ENCODE assay signal across 8 cellular contexts in the genomic region with DNA sequence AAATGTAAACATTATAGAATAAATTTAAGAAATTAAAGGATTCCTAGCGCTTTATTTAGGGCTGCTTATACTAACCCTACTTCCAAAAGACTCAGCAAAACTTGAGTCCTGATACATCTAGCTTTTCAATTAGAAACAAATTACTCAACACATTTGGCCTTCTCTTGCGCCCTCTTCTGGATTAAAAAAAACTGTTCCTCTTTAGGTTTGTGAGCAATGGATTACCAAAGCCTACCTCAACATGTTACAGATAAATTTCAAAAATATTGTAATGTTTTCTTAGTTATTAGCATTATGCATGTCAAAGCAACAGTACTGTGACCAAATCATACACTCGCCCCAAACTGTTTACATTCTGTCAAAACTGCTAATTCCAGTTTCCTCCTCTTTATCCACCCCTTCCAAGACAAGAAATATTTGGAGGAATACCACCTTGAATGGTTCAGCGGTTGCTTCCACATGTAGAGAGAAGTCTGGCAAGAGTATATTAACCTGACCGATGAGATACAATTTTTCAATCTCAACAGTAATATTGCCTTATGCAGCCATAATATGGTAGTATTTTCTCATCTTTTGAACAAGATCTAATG. TPM values are rescaled to one million over a fixed set of nuclear protein-coding genes. Genes with fewer than 3 reads are reported as not detected.
DNase-seq lines count a peak whose midpoint lies in the region; ATAC-seq and TF ChIP-seq lines count a peak whose summit lies in the region.

No MANE protein-coding gene starts in this region.

- no peak overlapping the region for H3K56ac ChIP-seq in H9 (ENCODE audit: insufficient read length, low read depth, low read length)

- no peak overlapping the region for H3K18ac ChIP-seq in H9 (ENCODE audit: insufficient read length, low read depth, low read length)

- H3K27ac ChIP-seq in H9 (ENCODE audit: insufficient read length, low read depth, low read length): no peak overlapping the region

- H3K4me1 ChIP-seq in H9 (ENCODE audit: insufficient read depth, low read length): no peaks in the 10 kb centered on the region; the same call in 1 of the 2 replicates

- H3K9me3 ChIP-seq in H9 (ENCODE audit: control insufficient read depth, low read depth, low read length): no peaks in the 10 kb centered on the region

- peak overlapping the region; percentile 54 for H3K4me2 ChIP-seq in H9 (ENCODE audit: insufficient read depth, insufficient read length, low read length)

- H4K20me1 ChIP-seq in H9 (ENCODE audit: control insufficient read depth, insufficient read depth, insufficient read length): no peaks in the 10 kb centered on the region

- no peak overlapping the region for H3K14ac ChIP-seq in H9 (ENCODE audit: insufficient read depth, low read length)

- no peak overlapping the region for H2BK20ac ChIP-seq in H9 (ENCODE audit: low read depth, low read length, poor library complexity, severe bottlenecking)

- H3K79me1 ChIP-seq in H9 (ENCODE audit: insufficient read depth, low read depth, low read length, poor library complexity, severe bottlenecking): peaks cover 3% of the 10 kb centered on the region

- H3T11ph ChIP-seq in H9 (ENCODE audit: low read length): no peak overlapping the region

- no peaks in the 10 kb centered on the region for H3K23me2 ChIP-seq in H9 (ENCODE audit: insufficient read length, low read depth, low read length, poor library complexity, severe bottlenecking)

- H3K36me3 Mint-ChIP-seq in H9 (ENCODE audit: insufficient read depth in 1 of 3, low read depth in 3 of 3) (peaks cover 46 to 62% (median 59%) of the 10 kb centered on the region in 3 experiments), glutamatergic neuron (ENCODE audit: unreplicated experiment) (no peaks in the 10 kb centered on the region)
- H3K36me3 Mint-ChIP-seq in activated naive CD8-positive, alpha-beta T cell: peaks cover 7% of the 10 kb centered on the region

- 0 out of 2 replicates have a peak, but pooled peaks cover 3% of the 10 kb centered on the region for H3K27me3 Mint-ChIP-seq in H9 (ENCODE audit: low read depth)
- H3K27me3 Mint-ChIP-seq in activated naive CD8-positive, alpha-beta T cell: no peaks in the 10 kb centered on the region
- H3K27me3 Mint-ChIP-seq in glutamatergic neuron (ENCODE audit: unreplicated experiment): peaks cover 10% of the 10 kb centered on the region

- H2BK15ac ChIP-seq in H9 (ENCODE audit: low read depth, low read length): no peak overlapping the region

- no peak overlapping the region for H4K5ac ChIP-seq in H9 (ENCODE audit: insufficient read length, low read depth, low read length)

- H2BK12ac ChIP-seq in H9 (ENCODE audit: insufficient read length, low read depth, low read length): no peak overlapping the region

- no peak overlapping the region for H2AK5ac ChIP-seq in H9 (ENCODE audit: insufficient read length, low read length)

- DNase-seq in COR-L47 (lab: John Stamatoyannopoulos, UW) (peak; percentile 48), H9 (no peak), NCI-H524 treated with DMSO at 0.1 percent for 48 hours (lab: John Stamatoyannopoulos, UW) (peak; percentile 53), glutamatergic neuron (no peak), renal cortical epithelial cell (ENCODE audit: low read depth) (peak; percentile 77), left colon (no peak), HK-2 (ENCODE audit: unreplicated experiment) (no peak)

- H2AFZ ChIP-seq in H9 (ENCODE audit: low read length): no peak overlapping the region

- intact Hi-C loops in left colon (cut with DNase I, micrococcal nuclease): loop anchor here in 1 of 2 donors (5.0 kb wide), 1 partner anchor 144 kb away; no protein-coding TSS in a partner anchor

- peaks cover 56% of the 10 kb centered on the region for H3K79me2 ChIP-seq in H9 (ENCODE audit: insufficient read depth, low read length)

- no peaks in the 10 kb centered on the region for H3K27me3 ChIP-seq in H9 (ENCODE audit: insufficient read depth, low read length)

- TF ChIP-seq CTCF in H9 (conservative IDR thresholded peaks at IDR 0.05): peak; percentile 77
- peak; percentile 59 for TF ChIP-seq CTCF in glutamatergic neuron (IDR thresholded peaks at IDR 0.05; ENCODE audit: partially characterized antibody, unreplicated experiment)

- ATAC-seq in left colon: no peak

- no peak overlapping the region for H4K8ac ChIP-seq in H9 (replicated peaks; ENCODE audit: insufficient read length, low read depth, low read length)

- no peak overlapping the region for H3K9ac ChIP-seq in H9 (ENCODE audit: extremely low read depth, insufficient read length, low read length)

- H3K23ac ChIP-seq in H9 (ENCODE audit: insufficient read length, low read depth, low read length): no peak overlapping the region

- H4K91ac ChIP-seq in H9 (ENCODE audit: insufficient read length, low read depth, low read length): no peak overlapping the region

- H2BK120ac ChIP-seq in H9 (ENCODE audit: low read depth, low read length, poor library complexity, severe bottlenecking): no peak overlapping the region

- H3K9me3 Mint-ChIP-seq in H9: peaks cover 2 to 4% of the 10 kb centered on the region in 2 experiments; a peak in 4 of 5 replicates
- no peaks in the 10 kb centered on the region for H3K9me3 Mint-ChIP-seq in activated naive CD8-positive, alpha-beta T cell (ENCODE audit: low read depth)
- peaks cover 17% of the 10 kb centered on the region for H3K9me3 Mint-ChIP-seq in glutamatergic neuron (ENCODE audit: unreplicated experiment)

- WGBS in H9 (ENCODE audit: extremely low coverage, insufficient read length, low lambda C conversion rate): no CpG with 5 or more reads among the region's 5 CpGs

- peak overlapping the region; percentile 88 to 96 for H3K4me3 Mint-ChIP-seq in H9
- H3K4me3 Mint-ChIP-seq in activated naive CD8-positive, alpha-beta T cell: peak overlapping the region; percentile 92
- H3K4me3 Mint-ChIP-seq in glutamatergic neuron (ENCODE audit: unreplicated experiment): peak overlapping the region; percentile 93

- H3K4me1 Mint-ChIP-seq in H9 (peaks cover 39 to 42% of the 10 kb centered on the region in 2 experiments), glutamatergic neuron (ENCODE audit: low read depth, unreplicated experiment) (peaks cover 27% of the 10 kb centered on the region)
- H3K4me1 Mint-ChIP-seq in activated naive CD8-positive, alpha-beta T cell (ENCODE audit: low read depth): peaks cover 55% of the 10 kb centered on the region

- no peak overlapping the region for H3K4ac ChIP-seq in H9 (ENCODE audit: low read depth, low read length)

- no peak overlapping the region for H2BK5ac ChIP-seq in H9 (ENCODE audit: insufficient read length, low read length)

- H3K27ac Mint-ChIP-seq in H9 (no peak overlapping the region), glutamatergic neuron (ENCODE audit: unreplicated experiment) (peak overlapping the region; percentile 59)
- peak overlapping the region; percentile 94 for H3K27ac Mint-ChIP-seq in activated naive CD8-positive, alpha-beta T cell

RNA-seq across cellular contexts. Expression of a gene that starts 2.7 kb away (rescaled TPM):
- 96.1 and 97.9 TPM in 2 replicates for total RNA-seq in H9 (2021)
- 51.0 TPM for total RNA-seq in glutamatergic neuron (ENCODE audit: unreplicated experiment)
- 39.9 and 66.9 TPM in 2 replicates for total RNA-seq in renal cortical epithelial cell
- 10 to 100 TPM; 42.4 to 47.2 TPM for total RNA-seq in left colon

RNA-seq across cellular contexts. Expression of a gene that starts 44.6 kb away (rescaled TPM):
- total RNA-seq in H9 (2021) (not detected in 2 replicates), glutamatergic neuron (ENCODE audit: unreplicated experiment) (2.7 TPM), renal cortical epithelial cell (not detected in 2 replicates), left colon (not detected)

Comparison
In these comparisons a context has a peak if more than half of its experiments do, and no peak if none do; other contexts are left out.
1. DNase-seq: peak in COR-L47 (single experiment), NCI-H524 treated with DMSO at 0.1 percent for 48 hours (single experiment) and renal cortical epithelial cell (single experiment); none in H9 (single experiment), glutamatergic neuron (single experiment), left colon (0 of 2) and HK-2 (single experiment).
2. H3K27ac Mint-ChIP-seq: peak in activated naive CD8-positive, alpha-beta T cell (single experiment) and glutamatergic neuron (single experiment); none in H9 (0 of 3).
3. Peak in every context shown above with its lines, with median percentiles within 50 percentile points of each other: H3K4me3 Mint-ChIP-seq.